ENCODE assay signal across 1 cellular context in genomic region chr1:56569661-56570060, GRCh38.
TF ChIP-seq lines count a peak whose summit lies in the region.

No MANE protein-coding gene starts in this region.

TF ChIP-seq in HepG2, 621 proteins besides CTCF, POLR2A, EP300 and RAD21 (continued from another document and continues in another):
- no peak for TF ChIP-seq ZHX2 (IDR thresholded peaks at IDR 0.05; ENCODE audit: low read depth)
- no peak for TF ChIP-seq ZHX2 (CRISPR knock-in tag; IDR thresholded peaks at IDR 0.05; ENCODE audit: borderline replicate concordance)
- TF ChIP-seq THRA (CRISPR knock-in tag; IDR thresholded peaks at IDR 0.05; ENCODE audit: borderline replicate concordance), result peak; percentile 55; the same call in 1 of the 2 replicates
- no peak for TF ChIP-seq AHR (CRISPR knock-in tag; IDR thresholded peaks at IDR 0.05)
- no peak for TF ChIP-seq PAF1 (CRISPR knock-in tag; IDR thresholded peaks at IDR 0.05)
- no peak for TF ChIP-seq SRSF9 (IDR thresholded peaks at IDR 0.05; ENCODE audit: borderline replicate concordance, insufficient read depth, low read depth, low read length, poor library complexity, severe bottlenecking)
- TF ChIP-seq SOX6 (IDR thresholded peaks at IDR 0.05), result no peak
- peak; percentile 91 for TF ChIP-seq SOX6 (CRISPR knock-in tag; IDR thresholded peaks at IDR 0.05)
- TF ChIP-seq SIN3B (IDR thresholded peaks at IDR 0.05; ENCODE audit: low read length), result no peak
- no peak for TF ChIP-seq E2F1 (CRISPR knock-in tag; IDR thresholded peaks at IDR 0.05)
- TF ChIP-seq KLF13 (CRISPR knock-in tag; IDR thresholded peaks at IDR 0.05), result no peak
- TF ChIP-seq RERE (CRISPR knock-in tag; IDR thresholded peaks at IDR 0.05; ENCODE audit: low read depth), result 0 out of 2 replicates have a peak, but pooled peaks have one; percentile 50
- TF ChIP-seq TEF (CRISPR knock-in tag; IDR thresholded peaks at IDR 0.05), result no peak
- no peak; the same call in 1 of the 2 replicates for TF ChIP-seq MEF2D (CRISPR knock-in tag; IDR thresholded peaks at IDR 0.05)
- no peak for TF ChIP-seq ZNF564 (CRISPR knock-in tag; IDR thresholded peaks at IDR 0.05)
- no peak for TF ChIP-seq CENPT (CRISPR knock-in tag; IDR thresholded peaks at IDR 0.05; ENCODE audit: low read depth)
- TF ChIP-seq SP140L (CRISPR knock-in tag; IDR thresholded peaks at IDR 0.05; ENCODE audit: borderline replicate concordance), result no peak
- TF ChIP-seq MED1 (CRISPR knock-in tag; IDR thresholded peaks at IDR 0.05), result peak; percentile 88
- no peak for TF ChIP-seq ZBTB14 (CRISPR knock-in tag; IDR thresholded peaks at IDR 0.05)
- no peak for TF ChIP-seq ZNF670 (CRISPR knock-in tag; IDR thresholded peaks at IDR 0.05; ENCODE audit: borderline replicate concordance)
- TF ChIP-seq KIAA2018 (CRISPR knock-in tag; IDR thresholded peaks at IDR 0.05; ENCODE audit: borderline replicate concordance), result no peak
- no peak for TF ChIP-seq KDM5B (CRISPR knock-in tag; IDR thresholded peaks at IDR 0.05; ENCODE audit: borderline replicate concordance)
- no peak for TF ChIP-seq EEA1 (CRISPR knock-in tag; IDR thresholded peaks at IDR 0.05; ENCODE audit: borderline replicate concordance)
- TF ChIP-seq REL (CRISPR knock-in tag; conservative IDR thresholded peaks at IDR 0.05), result no peak
- TF ChIP-seq ZNF20 (CRISPR knock-in tag; IDR thresholded peaks at IDR 0.05), result no peak
- TF ChIP-seq ATF1 (CRISPR knock-in tag; IDR thresholded peaks at IDR 0.05), result no peak
- no peak for TF ChIP-seq GLI4 (CRISPR knock-in tag; IDR thresholded peaks at IDR 0.05; ENCODE audit: borderline replicate concordance)
- TF ChIP-seq ZBTB33 (CRISPR knock-in tag; IDR thresholded peaks at IDR 0.05), result peak; percentile 69; the same call in 1 of the 2 replicates
